In the genomic region with DNA sequence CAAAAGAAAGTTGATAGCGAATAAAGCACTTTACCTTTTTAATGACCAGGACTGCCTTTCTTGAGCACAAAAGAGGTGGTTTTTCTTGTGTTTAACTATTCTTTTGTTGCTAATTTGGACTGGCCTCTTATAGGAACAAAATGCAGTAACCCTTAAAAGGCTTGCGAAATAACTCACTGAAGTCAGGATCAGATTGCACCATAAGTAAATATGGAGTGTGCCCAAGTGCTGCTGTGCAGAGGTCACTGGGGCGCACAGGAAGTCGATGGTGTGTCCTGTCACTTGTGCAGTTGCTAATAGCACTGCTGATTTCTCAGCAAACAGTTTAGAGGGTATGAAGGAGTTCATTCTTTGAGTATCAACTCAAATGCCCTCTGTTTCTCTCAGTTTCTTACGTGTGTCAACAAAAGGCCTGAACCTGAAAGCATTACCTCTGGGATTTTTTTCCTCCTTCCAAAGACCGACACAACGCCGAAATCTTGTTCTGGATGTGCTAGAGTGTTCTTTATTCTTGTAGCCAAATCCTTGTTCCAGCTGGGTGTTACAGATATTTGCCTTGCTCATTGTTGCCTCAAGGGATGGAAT, we compare ENCODE assay signal across 9 cellular contexts.
A peak's percentile ranks its signal among the peaks of the same experiment; 100 is the strongest.
DNase-seq lines count a peak whose midpoint lies in the region; ATAC-seq and TF ChIP-seq lines count a peak whose summit lies in the region.
"Had no signal": no experiment of that assay in that cellular context is flagged by ENCODE, and none has a peak within 500 bp of the region (broad histone marks: within the 10 kb centered on the region; RNA-seq: fewer than 3 reads in every experiment).

No MANE protein-coding gene starts in this region.

- POLR2A ChIA-PET in CD8-positive, alpha-beta T cell (lab: Charles Lee) = no interaction called here

- H3K4me1 Mint-ChIP-seq in CD8-positive, alpha-beta T cell (ENCODE audit: low read depth) = peaks cover 2% of the 10 kb centered on the region

- H3K36me3 ChIP-seq in CD8-positive, alpha-beta T cell (ENCODE audit: insufficient read depth, low read length) = peaks cover 25% of the 10 kb centered on the region

- H3K4me3 Mint-ChIP-seq in CD8-positive, alpha-beta T cell = no peak overlapping the region

- in situ Hi-C loops in ACHN (cut with HindIII; ENCODE audit: low pct_ligation_motif_present, low pct_unique_long_range_greater_than_20kb, low sequenced_read_pairs) = no loop called here

- peaks cover 81% of the 10 kb centered on the region for H3K36me3 Mint-ChIP-seq in CD8-positive, alpha-beta T cell

- no peaks in the 10 kb centered on the region for H3K27me3 ChIP-seq in CD8-positive, alpha-beta T cell (ENCODE audit: insufficient read depth, low read length)

- ATAC-seq in GM21515 (IDR thresholded peaks at IDR 0.05; ENCODE audit: unreplicated experiment) = no peak
- ATAC-seq in CD8-positive, alpha-beta T cell = no peak

- no peak for TF ChIP-seq CTCF in epithelial cell of proximal tubule (conservative IDR thresholded peaks at IDR 0.05; ENCODE audit: low read depth, low read length)
- TF ChIP-seq CTCF in CD8-positive, alpha-beta T cell (IDR thresholded peaks at IDR 0.05) = no peak

- H3K27ac ChIP-seq in CD8-positive, alpha-beta T cell (ENCODE audit: low read depth, low read length) = no peak overlapping the region

- CTCF ChIA-PET in CD8-positive, alpha-beta T cell (lab: Charles Lee) = no interaction called here

- H3K9me3 Mint-ChIP-seq in CD8-positive, alpha-beta T cell = no peaks in the 10 kb centered on the region

- intact Hi-C loops in CD8-positive, alpha-beta T cell (cut with DNase I, micrococcal nuclease) = no loop called here

- H3K4me1 ChIP-seq in CD8-positive, alpha-beta T cell (ENCODE audit: insufficient read depth, low read length) = no peaks in the 10 kb centered on the region

- no peaks in the 10 kb centered on the region for H3K27me3 Mint-ChIP-seq in CD8-positive, alpha-beta T cell (ENCODE audit: low read depth)

- H3K9me3 ChIP-seq in CD8-positive, alpha-beta T cell (ENCODE audit: low read length) = no peaks in the 10 kb centered on the region

- DNase-seq in GM04504 (ENCODE audit: low read depth) (peak; percentile 26), NCI-H2196 treated with DMSO at 0.1 percent for 48 hours (lab: John Stamatoyannopoulos, UW; ENCODE audit: unreplicated experiment) (peak; percentile 82), epithelial cell of proximal tubule (ENCODE audit: low read depth) (peak; percentile 37), renal cortical epithelial cell (ENCODE audit: low read depth) (peak; percentile 85), ACHN (no peak), NCI-H187 (lab: John Stamatoyannopoulos, UW) (no peak)
- DNase-seq in CD8-positive, alpha-beta T cell = no peak
- DNase-seq: NCI-H1417 treated with DMSO at 0.1 percent for 48 hours had no signal

- no peak overlapping the region for H3K4me3 ChIP-seq in epithelial cell of proximal tubule (ENCODE audit: low read depth, low read length)
- H3K4me3 ChIP-seq in CD8-positive, alpha-beta T cell (ENCODE audit: low read depth, low read length) = no peak overlapping the region

- H3K27ac Mint-ChIP-seq in CD8-positive, alpha-beta T cell = no peak overlapping the region

Comparison
In these comparisons a context has a peak if more than half of its experiments do, and no peak if none do; other contexts are left out.
1. DNase-seq: peak in GM04504 (single experiment), NCI-H2196 treated with DMSO at 0.1 percent for 48 hours (single experiment), epithelial cell of proximal tubule (single experiment) and renal cortical epithelial cell (single experiment); none in ACHN (single experiment), CD8-positive, alpha-beta T cell (0 of 7) and NCI-H187 (0 of 2).